24 cellular contexts compared by ENCODE assay signal in genomic region chr6:12534454-12534853, GRCh38.
DNase-seq lines count a peak whose midpoint lies in the region; ATAC-seq, FAIRE-seq and TF ChIP-seq lines count a peak whose summit lies in the region.
"Had no signal": no experiment of that assay in that cellular context is flagged by ENCODE, and none has a peak within 500 bp of the region (broad histone marks: within the 10 kb centered on the region; RNA-seq: fewer than 3 reads in every experiment).

No MANE protein-coding gene starts in this region.

- no TSS peak for BruUV-seq in HepG2 (replicated peaks; lab: Mats Ljungman, UMichigan)
- BruUV-seq in Panc1 (replicated peaks; lab: Mats Ljungman, UMichigan): no TSS peak
- BruUV-seq in GM12878 (replicated peaks; lab: Mats Ljungman, UMichigan): no TSS peak

- H3K9me3 ChIP-seq in HepG2 (ENCODE audit: low read length) (no peaks in the 10 kb centered on the region), right lobe of liver (no peaks in the 10 kb centered on the region), Panc1 (ENCODE audit: control insufficient read depth, insufficient read depth, low read depth, low read length) (no peaks in the 10 kb centered on the region), GM12878 (replicated peaks; ENCODE audit: control insufficient read depth, insufficient read depth, low read length) (no peaks in the 10 kb centered on the region; the same call in 2 of the 3 replicates), smooth muscle cell (replicated peaks; ENCODE audit: low read depth) (no peaks in the 10 kb centered on the region), right atrium auricular region (no peaks in the 10 kb centered on the region)
- H3K9me3 ChIP-seq: A549, BE2C, BLaER1 had no signal

- no peaks in the 10 kb centered on the region for H3F3A ChIP-seq in smooth muscle cell (ENCODE audit: low read depth)

- RAD21 ChIA-PET in GM12878 (lab: Charles Lee; ENCODE audit: unreplicated experiment): no interaction called here

- H3K4me3 ChIP-seq in HepG2 (replicated peaks in 1 of 3; ENCODE audit: insufficient read depth in 1 of 3, low read depth in 2 of 3, low read length in 3 of 3) (no peak overlapping the region), right lobe of liver (no peak overlapping the region), Panc1 (ENCODE audit: low read depth in 2 of 2, low read length in 2 of 2) (no peak overlapping the region), GM12878 (no peak overlapping the region), smooth muscle cell (no peak overlapping the region), right atrium auricular region (no peak overlapping the region)
- H3K4me3 ChIP-seq: A549, BLaER1 had no signal

- H3K9ac ChIP-seq in HepG2 (ENCODE audit: insufficient read depth, low read depth, low read length) (no peak overlapping the region), GM12878 (ENCODE audit: control insufficient read depth, insufficient read depth, low read length) (no peak overlapping the region), smooth muscle cell (ENCODE audit: low read depth) (no peak overlapping the region)
- H3K9ac ChIP-seq: BLaER1 had no signal

- H2AFZ ChIP-seq in HepG2 (ENCODE audit: low read length) (no peak overlapping the region), GM12878 (ENCODE audit: control insufficient read depth, low read depth, low read length) (no peak overlapping the region), smooth muscle cell (ENCODE audit: low read depth) (no peak overlapping the region)

- no peaks in the 10 kb centered on the region; a peak in 3 of 5 replicates for H3K27me3 ChIP-seq in HepG2 (ENCODE audit: control insufficient read depth in 1 of 2, insufficient read depth in 2 of 2, low read length in 2 of 2)
- no peaks in the 10 kb centered on the region for H3K27me3 ChIP-seq in right lobe of liver
- H3K27me3 ChIP-seq in Panc1 (ENCODE audit: control insufficient read depth, insufficient read depth, low read length): no peaks in the 10 kb centered on the region
- H3K27me3 ChIP-seq in GM12878 (replicated peaks in 1 of 2; ENCODE audit: control insufficient read depth in 2 of 2, insufficient read depth in 2 of 2, low read length in 1 of 2): peaks cover 0 to 2% of the 10 kb centered on the region in 2 experiments; a peak in 1 of 4 replicates
- H3K27me3 ChIP-seq in smooth muscle cell (ENCODE audit: low read depth): peaks cover 19% of the 10 kb centered on the region
- H3K27me3 ChIP-seq in right atrium auricular region: no peaks in the 10 kb centered on the region
- H3K27me3 ChIP-seq: BE2C, BLaER1 had no signal

- ATAC-seq in HepG2 (no peak), right lobe of liver (no peak), Panc1 (no peak), GM12878 (no peak)
- ATAC-seq: A549 had no signal

- SMC1A ChIA-PET in GM12878 (lab: Charles Lee; ENCODE audit: uncharacterized antibody, unreplicated experiment): interaction anchor here (1.4 kb wide), 1 partner anchor 15 kb away, joined by 3 read pairs; no protein-coding TSS in a partner anchor

- intact Hi-C loops in HepG2 (cut with micrococcal nuclease; ENCODE audit: unreplicated experiment): no loop called here
- intact Hi-C loops in right lobe of liver (cut with DNase I): no loop called here
- intact Hi-C loops in Panc1 (cut with micrococcal nuclease; ENCODE audit: unreplicated experiment): no loop called here
- intact Hi-C loops in GM12878 (cut with micrococcal nuclease; ENCODE audit: unreplicated experiment): no loop called here

- no peak for FAIRE-seq in HepG2 (lab: Jason Lieb, UNC)
- no peak for FAIRE-seq in GM12878 (lab: Jason Lieb, UNC)
- FAIRE-seq: A549, GM12891, GM19239 had no signal

- TF ChIP-seq CTCF in HepG2 (CRISPR knock-in tag; IDR thresholded peaks at IDR 0.05): no peak
- no peak for TF ChIP-seq CTCF in right lobe of liver (IDR thresholded peaks at IDR 0.05)
- TF ChIP-seq CTCF in Panc1 (IDR thresholded peaks at IDR 0.05): no peak
- TF ChIP-seq CTCF in GM12878 (IDR thresholded peaks at IDR 0.05 in 2 of 3, conservative IDR thresholded peaks at IDR 0.05 in 1 of 3; ENCODE audit: control insufficient read depth in 2 of 3, extremely low read depth in 1 of 3, insufficient read depth in 1 of 3, low read depth in 3 of 3, low read length in 3 of 3): no peak
- TF ChIP-seq CTCF in smooth muscle cell (IDR thresholded peaks at IDR 0.05; ENCODE audit: borderline replicate concordance, insufficient read depth, poor library complexity, severe bottlenecking): no peak
- no peak for TF ChIP-seq CTCF in right atrium auricular region (IDR thresholded peaks at IDR 0.05)

- POLR2A ChIA-PET in HepG2 (lab: Yijun Ruan, JAX): no interaction called here
- POLR2A ChIA-PET in Panc1 (lab: Charles Lee): no interaction called here
- POLR2A ChIA-PET in GM12878 (lab: Charles Lee): no interaction called here

- H3K4me1 ChIP-seq in HepG2 (ENCODE audit: insufficient read depth, low read length) (peaks cover 23% of the 10 kb centered on the region), right lobe of liver (peaks cover 0 to 18% (median 7%) of the 10 kb centered on the region in 4 donors), Panc1 (ENCODE audit: control insufficient read depth, insufficient read depth, low read length) (no peaks in the 10 kb centered on the region), GM12878 (ENCODE audit: control insufficient read depth, insufficient read depth, low read length) (no peaks in the 10 kb centered on the region), smooth muscle cell (ENCODE audit: low read depth) (no peaks in the 10 kb centered on the region), right atrium auricular region (no peaks in the 10 kb centered on the region)
- H3K4me1 ChIP-seq: A549, BLaER1 had no signal

- CTCF ChIA-PET in HepG2 (lab: Yijun Ruan, JAX; ENCODE audit: low intra/inter-chr PET ratio, low total read pairs): no interaction called here
- CTCF ChIA-PET in Panc1 (lab: Charles Lee): no interaction called here
- CTCF ChIA-PET in GM12878 (lab: Yijun Ruan, JAX): no interaction called here

- no peaks in the 10 kb centered on the region for H3K36me3 ChIP-seq in HepG2 (replicated peaks in 1 of 2; ENCODE audit: control insufficient read depth in 1 of 2, insufficient read depth in 2 of 2, low read length in 2 of 2)
- no peaks in the 10 kb centered on the region for H3K36me3 ChIP-seq in right lobe of liver
- H3K36me3 ChIP-seq in Panc1 (ENCODE audit: control insufficient read depth, insufficient read depth, low read length): no peaks in the 10 kb centered on the region
- H3K36me3 ChIP-seq in GM12878 (ENCODE audit: control insufficient read depth in 2 of 2, insufficient read depth in 2 of 2, low read length in 1 of 2): no peaks in the 10 kb centered on the region
- H3K36me3 ChIP-seq in smooth muscle cell (ENCODE audit: low read depth): no peaks in the 10 kb centered on the region
- H3K36me3 ChIP-seq in right atrium auricular region: no peaks in the 10 kb centered on the region
- H3K36me3 ChIP-seq: BE2C, BLaER1 had no signal

- WGBS in HepG2 (ENCODE audit: low lambda C conversion rate): 6% methylated on average over 2 of the region's 2 CpGs
- WGBS in right lobe of liver (ENCODE audit: insufficient coverage, low coverage, low lambda C conversion rate, missing lambda C conversion rate): 92% methylated on average over 2 of the region's 2 CpGs
- WGBS in GM12878 (ENCODE audit: insufficient coverage, insufficient replicate concordance, low lambda C conversion rate, missing lambda C conversion rate): 0% methylated on average over 2 of the region's 2 CpGs
- 68% methylated on average over 2 of the region's 2 CpGs for WGBS in smooth muscle cell (ENCODE audit: low lambda C conversion rate)

- H3K27ac ChIP-seq in HepG2 (ENCODE audit: extremely low read length, insufficient read depth, low read length): no peak overlapping the region
- H3K27ac ChIP-seq in right lobe of liver: no peak overlapping the region
- peak overlapping the region; percentile 21; the same call in 1 of the 2 replicates for H3K27ac ChIP-seq in Panc1 (ENCODE audit: low read length)
- H3K27ac ChIP-seq in GM12878 (ENCODE audit: control insufficient read depth, insufficient read depth): no peak overlapping the region
- no peak overlapping the region for H3K27ac ChIP-seq in smooth muscle cell (ENCODE audit: low read depth)
- H3K27ac ChIP-seq in right atrium auricular region: no peak overlapping the region
- H3K27ac ChIP-seq: 22Rv1, A549, BLaER1 had no signal

- H4K20me1 ChIP-seq in HepG2 (ENCODE audit: insufficient read depth, low read length): no peaks in the 10 kb centered on the region
- no peaks in the 10 kb centered on the region for H4K20me1 ChIP-seq in GM12878 (ENCODE audit: control insufficient read depth, insufficient read depth)
- no peaks in the 10 kb centered on the region for H4K20me1 ChIP-seq in smooth muscle cell (ENCODE audit: low read depth)
- H4K20me1 ChIP-seq: BLaER1 had no signal

- DNase-seq in HepG2 (ENCODE audit: low spot score) (no peak), right lobe of liver (no peak), Panc1 (ENCODE audit: low read depth, low spot score) (no peak), GM12878 (ENCODE audit: low read depth, low spot score) (no peak), smooth muscle cell (lab: John Stamatoyannopoulos, UW; ENCODE audit: unreplicated experiment) (no peak), right atrium auricular region (ENCODE audit: low spot score) (no peak), activated gamma-delta T cell (lab: John Stamatoyannopoulos, UW) (no peak), kidney tubule cell (ENCODE audit: low spot score) (no peak)
- DNase-seq: BE2C; C1 segment of cervical spinal cord; CD4-positive, alpha-beta memory T cell; CD4-positive, CD25-positive, alpha-beta regulatory T cell; CD8-positive, alpha-beta memory T cell; COR-L47; DMS 273 treated with DMSO at 0.1 percent for 48 hours; DMS153; DMS79 treated with DMSO at 0.1 percent for 48 hours; EL; GDM1 had no signal

- H3K79me2 ChIP-seq in HepG2 (ENCODE audit: insufficient read depth, low read length): no peaks in the 10 kb centered on the region
- no peaks in the 10 kb centered on the region for H3K79me2 ChIP-seq in GM12878 (ENCODE audit: control insufficient read depth, insufficient read depth, low read length)
- no peaks in the 10 kb centered on the region for H3K79me2 ChIP-seq in smooth muscle cell (ENCODE audit: low read depth)

- TF ChIP-seq RAD21 in HepG2 (CRISPR knock-in tag; IDR thresholded peaks at IDR 0.05) (no peak), GM12878 (IDR thresholded peaks at IDR 0.05; ENCODE audit: insufficient read depth, low read depth, low read length) (no peak)

- TF ChIP-seq POLR2A in HepG2 (IDR thresholded peaks at IDR 0.05; ENCODE audit: insufficient read depth in 1 of 2, low read depth in 2 of 2, low read length in 2 of 2) (no peak), right lobe of liver (IDR thresholded peaks at IDR 0.05) (no peak), GM12878 (IDR thresholded peaks at IDR 0.05; ENCODE audit: low read depth, low read length) (no peak)

- H3K4me2 ChIP-seq in HepG2 (ENCODE audit: low read depth, low read length): no peak overlapping the region
- no peak overlapping the region for H3K4me2 ChIP-seq in GM12878 (ENCODE audit: control insufficient read depth, insufficient read depth)
- peak overlapping the region; percentile 36 for H3K4me2 ChIP-seq in smooth muscle cell
- H3K4me2 ChIP-seq: A549, BLaER1 had no signal

- in situ Hi-C loops in HepG2 (cut with HindIII; ENCODE audit: extremely low pct_ligation_motif_present, low pct_unique_long_range_greater_than_20kb): no loop called here
- in situ Hi-C loops in Panc1 (cut with HindIII; ENCODE audit: low pct_unique_long_range_greater_than_20kb, low sequenced_read_pairs): no loop called here
- in situ Hi-C loops in GM12878 (cut with MboI): no loop called here

- TF ChIP-seq EP300 in HepG2 (IDR thresholded peaks at IDR 0.05; ENCODE audit: low read depth in 2 of 2, low read length in 2 of 2) (no peak), HepG2 (CRISPR knock-in tag; IDR thresholded peaks at IDR 0.05; ENCODE audit: borderline replicate concordance) (no peak), GM12878 (IDR thresholded peaks at IDR 0.05; ENCODE audit: borderline replicate concordance in 1 of 2, control insufficient read depth in 1 of 2, low read depth in 2 of 2, low read length in 2 of 2) (no peak)

Comparison
In these comparisons a context has a peak if more than half of its experiments do, and no peak if none do; other contexts are left out.
1. Of the 75 proteins assayed by ChIP-seq in both HepG2 and GM12878: peak only in HepG2: none; only in GM12878: PBX3; in both: none; in neither: 73; mixed calls (peak in some experiments, not most) for 1.